ENCODE assay signal across 1 cellular context in the genomic region with DNA sequence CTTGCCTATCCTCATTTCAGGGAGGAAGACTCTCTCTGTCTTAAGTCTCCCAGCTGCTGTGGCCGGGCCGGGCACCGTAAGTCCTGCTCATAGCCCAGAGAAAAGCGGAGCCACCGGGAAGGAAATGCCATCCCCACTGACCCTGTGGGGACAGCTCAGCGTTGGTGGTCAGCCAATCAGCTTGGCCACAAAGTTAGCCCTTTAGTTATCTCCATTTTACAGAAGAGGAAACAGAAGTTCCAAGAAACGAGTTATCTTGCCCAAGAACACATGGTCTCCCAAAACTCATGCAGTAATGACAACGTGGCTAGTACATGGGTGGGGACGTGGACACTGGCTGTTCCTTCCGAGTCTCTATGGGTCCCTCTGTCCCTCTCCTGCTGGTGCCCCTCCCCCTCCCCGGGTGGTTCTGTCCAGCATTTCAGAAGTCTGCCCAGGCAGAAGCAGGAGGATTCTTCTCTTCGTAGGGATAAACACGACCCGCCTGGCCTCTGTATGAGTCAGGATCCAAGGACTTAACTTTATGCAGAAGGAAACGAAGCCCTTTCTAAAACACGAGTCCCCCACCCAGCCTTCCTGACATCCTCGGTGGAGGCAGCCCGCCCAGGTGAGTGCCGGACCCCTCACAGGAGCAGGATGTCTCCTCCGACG.
TF ChIP-seq lines count a peak whose summit lies in the region.

No MANE protein-coding gene starts in this region.

TF ChIP-seq in K562, 482 proteins besides CTCF, POLR2A, EP300 and RAD21 (continued from another document and continues in another):
- TF ChIP-seq, protein P1, sequence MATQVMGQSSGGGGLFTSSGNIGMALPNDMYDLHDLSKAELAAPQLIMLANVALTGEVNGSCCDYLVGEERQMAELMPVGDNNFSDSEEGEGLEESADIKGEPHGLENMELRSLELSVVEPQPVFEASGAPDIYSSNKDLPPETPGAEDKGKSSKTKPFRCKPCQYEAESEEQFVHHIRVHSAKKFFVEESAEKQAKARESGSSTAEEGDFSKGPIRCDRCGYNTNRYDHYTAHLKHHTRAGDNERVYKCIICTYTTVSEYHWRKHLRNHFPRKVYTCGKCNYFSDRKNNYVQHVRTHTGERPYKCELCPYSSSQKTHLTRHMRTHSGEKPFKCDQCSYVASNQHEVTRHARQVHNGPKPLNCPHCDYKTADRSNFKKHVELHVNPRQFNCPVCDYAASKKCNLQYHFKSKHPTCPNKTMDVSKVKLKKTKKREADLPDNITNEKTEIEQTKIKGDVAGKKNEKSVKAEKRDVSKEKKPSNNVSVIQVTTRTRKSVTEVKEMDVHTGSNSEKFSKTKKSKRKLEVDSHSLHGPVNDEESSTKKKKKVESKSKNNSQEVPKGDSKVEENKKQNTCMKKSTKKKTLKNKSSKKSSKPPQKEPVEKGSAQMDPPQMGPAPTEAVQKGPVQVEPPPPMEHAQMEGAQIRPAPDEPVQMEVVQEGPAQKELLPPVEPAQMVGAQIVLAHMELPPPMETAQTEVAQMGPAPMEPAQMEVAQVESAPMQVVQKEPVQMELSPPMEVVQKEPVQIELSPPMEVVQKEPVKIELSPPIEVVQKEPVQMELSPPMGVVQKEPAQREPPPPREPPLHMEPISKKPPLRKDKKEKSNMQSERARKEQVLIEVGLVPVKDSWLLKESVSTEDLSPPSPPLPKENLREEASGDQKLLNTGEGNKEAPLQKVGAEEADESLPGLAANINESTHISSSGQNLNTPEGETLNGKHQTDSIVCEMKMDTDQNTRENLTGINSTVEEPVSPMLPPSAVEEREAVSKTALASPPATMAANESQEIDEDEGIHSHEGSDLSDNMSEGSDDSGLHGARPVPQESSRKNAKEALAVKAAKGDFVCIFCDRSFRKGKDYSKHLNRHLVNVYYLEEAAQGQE (CRISPR knock-in tag; IDR thresholded peaks at IDR 0.05; ENCODE audit: low read depth): peak; percentile 96
- TF ChIP-seq, protein P2, sequence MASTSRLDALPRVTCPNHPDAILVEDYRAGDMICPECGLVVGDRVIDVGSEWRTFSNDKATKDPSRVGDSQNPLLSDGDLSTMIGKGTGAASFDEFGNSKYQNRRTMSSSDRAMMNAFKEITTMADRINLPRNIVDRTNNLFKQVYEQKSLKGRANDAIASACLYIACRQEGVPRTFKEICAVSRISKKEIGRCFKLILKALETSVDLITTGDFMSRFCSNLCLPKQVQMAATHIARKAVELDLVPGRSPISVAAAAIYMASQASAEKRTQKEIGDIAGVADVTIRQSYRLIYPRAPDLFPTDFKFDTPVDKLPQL (IDR thresholded peaks at IDR 0.05; ENCODE audit: extremely low read depth, insufficient read length): no peak
- TF ChIP-seq, protein P3, sequence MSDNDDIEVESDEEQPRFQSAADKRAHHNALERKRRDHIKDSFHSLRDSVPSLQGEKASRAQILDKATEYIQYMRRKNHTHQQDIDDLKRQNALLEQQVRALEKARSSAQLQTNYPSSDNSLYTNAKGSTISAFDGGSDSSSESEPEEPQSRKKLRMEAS (CRISPR knock-in tag; IDR thresholded peaks at IDR 0.05): peak; percentile 68
- TF ChIP-seq POLR2B (IDR thresholded peaks at IDR 0.05; ENCODE audit: low read depth, partially characterized antibody) (peak; percentile 50), ARID1B (IDR thresholded peaks at IDR 0.05) (peak; percentile 96), JUN (IDR thresholded peaks at IDR 0.05; ENCODE audit: borderline replicate concordance, low read depth, low read length) (peak; percentile 66; the same call in 1 of the 2 replicates), JUN (CRISPR knock-in tag; IDR thresholded peaks at IDR 0.05; ENCODE audit: borderline replicate concordance) (no peak), ZNF717 (CRISPR knock-in tag; IDR thresholded peaks at IDR 0.05) (no peak), PML (IDR thresholded peaks at IDR 0.05; ENCODE audit: low read length) (peak; percentile 75), SRSF9 (IDR thresholded peaks at IDR 0.05; ENCODE audit: borderline replicate concordance, low read depth, low read length) (no peak), ZKSCAN1 (IDR thresholded peaks at IDR 0.05; ENCODE audit: low read depth, low read length) (no peak), ZNF764 (CRISPR knock-in tag; IDR thresholded peaks at IDR 0.05; ENCODE audit: low read depth) (no peak), SMARCA4 (IDR thresholded peaks at IDR 0.05) (peak; percentile 85), SOX6 (IDR thresholded peaks at IDR 0.05) (peak; percentile 80), ZEB2 (IDR thresholded peaks at IDR 0.05) (peak; percentile 42; the same call in 1 of the 2 replicates), DDX20 (tag; IDR thresholded peaks at IDR 0.05; ENCODE audit: low read depth) (no peak), ZNF134 (CRISPR knock-in tag; conservative IDR thresholded peaks at IDR 0.05) (no peak), HDAC8 (tag; IDR thresholded peaks at IDR 0.05) (no peak), TRIM24 (IDR thresholded peaks at IDR 0.05) (peak; percentile 76 to 88; a peak in 3 of 4 replicates), PCBP2 (IDR thresholded peaks at IDR 0.05; ENCODE audit: low read depth, low read length, poor library complexity, severe bottlenecking) (no peak), SAFB (IDR thresholded peaks at IDR 0.05; ENCODE audit: borderline replicate concordance, low read depth, low read length) (no peak), HDAC3 (IDR thresholded peaks at IDR 0.05; ENCODE audit: borderline replicate concordance, partially characterized antibody) (peak; percentile 81), MCM5 (IDR thresholded peaks at IDR 0.05; ENCODE audit: low read depth) (no peak), ZNF239 (CRISPR knock-in tag; IDR thresholded peaks at IDR 0.05) (peak; percentile 7; the same call in 1 of the 2 replicates), TBL1XR1 (IDR thresholded peaks at IDR 0.05; ENCODE audit: low read length in 2 of 2) (peak in 1 of 2 experiments; percentile 62; a peak in 1 of 4 replicates), SMARCE1 (IDR thresholded peaks at IDR 0.05) (peak; percentile 51; the same call in 1 of the 2 replicates), RBFOX2 (IDR thresholded peaks at IDR 0.05; ENCODE audit: low read depth, low read length) (peak; percentile 70), ZNF165 (CRISPR knock-in tag; IDR thresholded peaks at IDR 0.05; ENCODE audit: borderline replicate concordance) (no peak), STAT5A (IDR thresholded peaks at IDR 0.05; ENCODE audit: borderline replicate concordance, low read length) (peak; percentile 98), NR2C1 (IDR thresholded peaks at IDR 0.05) (peak; percentile 56; the same call in 1 of the 2 replicates), NR2C1 (tag; IDR thresholded peaks at IDR 0.05) (peak; percentile 55; the same call in 1 of the 2 replicates)
- TF ChIP-seq, protein P4, sequence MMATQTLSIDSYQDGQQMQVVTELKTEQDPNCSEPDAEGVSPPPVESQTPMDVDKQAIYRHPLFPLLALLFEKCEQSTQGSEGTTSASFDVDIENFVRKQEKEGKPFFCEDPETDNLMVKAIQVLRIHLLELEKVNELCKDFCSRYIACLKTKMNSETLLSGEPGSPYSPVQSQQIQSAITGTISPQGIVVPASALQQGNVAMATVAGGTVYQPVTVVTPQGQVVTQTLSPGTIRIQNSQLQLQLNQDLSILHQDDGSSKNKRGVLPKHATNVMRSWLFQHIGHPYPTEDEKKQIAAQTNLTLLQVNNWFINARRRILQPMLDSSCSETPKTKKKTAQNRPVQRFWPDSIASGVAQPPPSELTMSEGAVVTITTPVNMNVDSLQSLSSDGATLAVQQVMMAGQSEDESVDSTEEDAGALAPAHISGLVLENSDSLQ (IDR thresholded peaks at IDR 0.05): 0 out of 2 replicates have a peak, but pooled peaks have one; percentile 29
- TF ChIP-seq, protein P5, sequence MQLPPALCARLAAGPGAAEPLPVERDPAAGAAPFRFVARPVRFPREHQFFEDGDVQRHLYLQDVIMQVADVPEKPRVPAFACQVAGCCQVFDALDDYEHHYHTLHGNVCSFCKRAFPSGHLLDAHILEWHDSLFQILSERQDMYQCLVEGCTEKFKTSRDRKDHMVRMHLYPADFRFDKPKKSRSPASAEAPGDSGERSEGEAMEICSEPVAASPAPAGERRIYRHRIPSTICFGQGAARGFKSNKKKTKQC (CRISPR knock-in tag; IDR thresholded peaks at IDR 0.05): no peak
- TF ChIP-seq, protein P6, sequence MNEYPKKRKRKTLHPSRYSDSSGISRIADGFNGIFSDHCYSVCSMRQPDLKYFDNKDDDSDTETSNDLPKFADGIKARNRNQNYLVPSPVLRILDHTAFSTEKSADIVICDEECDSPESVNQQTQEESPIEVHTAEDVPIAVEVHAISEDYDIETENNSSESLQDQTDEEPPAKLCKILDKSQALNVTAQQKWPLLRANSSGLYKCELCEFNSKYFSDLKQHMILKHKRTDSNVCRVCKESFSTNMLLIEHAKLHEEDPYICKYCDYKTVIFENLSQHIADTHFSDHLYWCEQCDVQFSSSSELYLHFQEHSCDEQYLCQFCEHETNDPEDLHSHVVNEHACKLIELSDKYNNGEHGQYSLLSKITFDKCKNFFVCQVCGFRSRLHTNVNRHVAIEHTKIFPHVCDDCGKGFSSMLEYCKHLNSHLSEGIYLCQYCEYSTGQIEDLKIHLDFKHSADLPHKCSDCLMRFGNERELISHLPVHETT (CRISPR knock-in tag; conservative IDR thresholded peaks at IDR 0.05 in 1 of 2, IDR thresholded peaks at IDR 0.05 in 1 of 2): 0 out of 4 replicates have a peak, but pooled peaks of 1 of the 2 experiments have one; percentile 54
- TF ChIP-seq, protein P7, sequence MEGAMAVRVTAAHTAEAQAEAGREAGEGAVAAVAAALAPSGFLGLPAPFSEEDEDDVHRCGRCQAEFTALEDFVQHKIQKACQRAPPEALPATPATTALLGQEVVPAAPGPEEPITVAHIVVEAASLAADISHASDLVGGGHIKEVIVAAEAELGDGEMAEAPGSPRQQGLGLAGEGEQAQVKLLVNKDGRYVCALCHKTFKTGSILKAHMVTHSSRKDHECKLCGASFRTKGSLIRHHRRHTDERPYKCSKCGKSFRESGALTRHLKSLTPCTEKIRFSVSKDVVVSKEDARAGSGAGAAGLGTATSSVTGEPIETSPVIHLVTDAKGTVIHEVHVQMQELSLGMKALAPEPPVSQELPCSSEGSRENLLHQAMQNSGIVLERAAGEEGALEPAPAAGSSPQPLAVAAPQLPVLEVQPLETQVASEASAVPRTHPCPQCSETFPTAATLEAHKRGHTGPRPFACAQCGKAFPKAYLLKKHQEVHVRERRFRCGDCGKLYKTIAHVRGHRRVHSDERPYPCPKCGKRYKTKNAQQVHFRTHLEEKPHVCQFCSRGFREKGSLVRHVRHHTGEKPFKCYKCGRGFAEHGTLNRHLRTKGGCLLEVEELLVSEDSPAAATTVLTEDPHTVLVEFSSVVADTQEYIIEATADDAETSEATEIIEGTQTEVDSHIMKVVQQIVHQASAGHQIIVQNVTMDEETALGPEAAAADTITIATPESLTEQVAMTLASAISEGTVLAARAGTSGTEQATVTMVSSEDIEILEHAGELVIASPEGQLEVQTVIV (CRISPR knock-in tag; IDR thresholded peaks at IDR 0.05; ENCODE audit: borderline replicate concordance): no peak
- TF ChIP-seq, protein P8, sequence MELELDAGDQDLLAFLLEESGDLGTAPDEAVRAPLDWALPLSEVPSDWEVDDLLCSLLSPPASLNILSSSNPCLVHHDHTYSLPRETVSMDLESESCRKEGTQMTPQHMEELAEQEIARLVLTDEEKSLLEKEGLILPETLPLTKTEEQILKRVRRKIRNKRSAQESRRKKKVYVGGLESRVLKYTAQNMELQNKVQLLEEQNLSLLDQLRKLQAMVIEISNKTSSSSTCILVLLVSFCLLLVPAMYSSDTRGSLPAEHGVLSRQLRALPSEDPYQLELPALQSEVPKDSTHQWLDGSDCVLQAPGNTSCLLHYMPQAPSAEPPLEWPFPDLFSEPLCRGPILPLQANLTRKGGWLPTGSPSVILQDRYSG (tag; conservative IDR thresholded peaks at IDR 0.05; ENCODE audit: low read depth): 0 out of 2 replicates have a peak, but pooled peaks have one; percentile 32
- TF ChIP-seq, protein P9, sequence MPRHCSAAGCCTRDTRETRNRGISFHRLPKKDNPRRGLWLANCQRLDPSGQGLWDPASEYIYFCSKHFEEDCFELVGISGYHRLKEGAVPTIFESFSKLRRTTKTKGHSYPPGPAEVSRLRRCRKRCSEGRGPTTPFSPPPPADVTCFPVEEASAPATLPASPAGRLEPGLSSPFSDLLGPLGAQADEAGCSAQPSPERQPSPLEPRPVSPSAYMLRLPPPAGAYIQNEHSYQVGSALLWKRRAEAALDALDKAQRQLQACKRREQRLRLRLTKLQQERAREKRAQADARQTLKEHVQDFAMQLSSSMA (CRISPR knock-in tag; IDR thresholded peaks at IDR 0.05): no peak
- TF ChIP-seq, protein P10, sequence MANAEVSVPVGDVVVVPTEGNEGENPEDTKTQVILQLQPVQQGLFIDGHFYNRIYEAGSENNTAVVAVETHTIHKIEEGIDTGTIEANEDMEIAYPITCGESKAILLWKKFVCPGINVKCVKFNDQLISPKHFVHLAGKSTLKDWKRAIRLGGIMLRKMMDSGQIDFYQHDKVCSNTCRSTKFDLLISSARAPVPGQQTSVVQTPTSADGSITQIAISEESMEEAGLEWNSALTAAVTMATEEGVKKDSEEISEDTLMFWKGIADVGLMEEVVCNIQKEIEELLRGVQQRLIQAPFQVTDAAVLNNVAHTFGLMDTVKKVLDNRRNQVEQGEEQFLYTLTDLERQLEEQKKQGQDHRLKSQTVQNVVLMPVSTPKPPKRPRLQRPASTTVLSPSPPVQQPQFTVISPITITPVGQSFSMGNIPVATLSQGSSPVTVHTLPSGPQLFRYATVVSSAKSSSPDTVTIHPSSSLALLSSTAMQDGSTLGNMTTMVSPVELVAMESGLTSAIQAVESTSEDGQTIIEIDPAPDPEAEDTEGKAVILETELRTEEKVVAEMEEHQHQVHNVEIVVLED (CRISPR knock-in tag; IDR thresholded peaks at IDR 0.05): no peak
- TF ChIP-seq, protein P11, sequence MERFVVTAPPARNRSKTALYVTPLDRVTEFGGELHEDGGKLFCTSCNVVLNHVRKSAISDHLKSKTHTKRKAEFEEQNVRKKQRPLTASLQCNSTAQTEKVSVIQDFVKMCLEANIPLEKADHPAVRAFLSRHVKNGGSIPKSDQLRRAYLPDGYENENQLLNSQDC (CRISPR knock-in tag; IDR thresholded peaks at IDR 0.05): no peak
- TF ChIP-seq, protein P12, sequence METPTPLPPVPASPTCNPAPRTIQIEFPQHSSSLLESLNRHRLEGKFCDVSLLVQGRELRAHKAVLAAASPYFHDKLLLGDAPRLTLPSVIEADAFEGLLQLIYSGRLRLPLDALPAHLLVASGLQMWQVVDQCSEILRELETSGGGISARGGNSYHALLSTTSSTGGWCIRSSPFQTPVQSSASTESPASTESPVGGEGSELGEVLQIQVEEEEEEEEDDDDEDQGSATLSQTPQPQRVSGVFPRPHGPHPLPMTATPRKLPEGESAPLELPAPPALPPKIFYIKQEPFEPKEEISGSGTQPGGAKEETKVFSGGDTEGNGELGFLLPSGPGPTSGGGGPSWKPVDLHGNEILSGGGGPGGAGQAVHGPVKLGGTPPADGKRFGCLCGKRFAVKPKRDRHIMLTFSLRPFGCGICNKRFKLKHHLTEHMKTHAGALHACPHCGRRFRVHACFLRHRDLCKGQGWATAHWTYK (CRISPR knock-in tag; IDR thresholded peaks at IDR 0.05): 0 out of 2 replicates have a peak, but pooled peaks have one; percentile 50
- TF ChIP-seq, protein P13, sequence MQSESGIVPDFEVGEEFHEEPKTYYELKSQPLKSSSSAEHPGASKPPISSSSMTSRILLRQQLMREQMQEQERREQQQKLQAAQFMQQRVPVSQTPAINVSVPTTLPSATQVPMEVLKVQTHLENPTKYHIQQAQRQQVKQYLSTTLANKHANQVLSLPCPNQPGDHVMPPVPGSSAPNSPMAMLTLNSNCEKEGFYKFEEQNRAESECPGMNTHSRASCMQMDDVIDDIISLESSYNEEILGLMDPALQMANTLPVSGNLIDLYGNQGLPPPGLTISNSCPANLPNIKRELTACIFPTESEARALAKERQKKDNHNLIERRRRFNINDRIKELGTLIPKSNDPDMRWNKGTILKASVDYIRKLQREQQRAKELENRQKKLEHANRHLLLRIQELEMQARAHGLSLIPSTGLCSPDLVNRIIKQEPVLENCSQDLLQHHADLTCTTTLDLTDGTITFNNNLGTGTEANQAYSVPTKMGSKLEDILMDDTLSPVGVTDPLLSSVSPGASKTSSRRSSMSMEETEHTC (IDR thresholded peaks at IDR 0.05): peak; percentile 72; the same call in 1 of the 2 replicates
